ENCODE assay signal across 1 cellular context in the genomic region with DNA sequence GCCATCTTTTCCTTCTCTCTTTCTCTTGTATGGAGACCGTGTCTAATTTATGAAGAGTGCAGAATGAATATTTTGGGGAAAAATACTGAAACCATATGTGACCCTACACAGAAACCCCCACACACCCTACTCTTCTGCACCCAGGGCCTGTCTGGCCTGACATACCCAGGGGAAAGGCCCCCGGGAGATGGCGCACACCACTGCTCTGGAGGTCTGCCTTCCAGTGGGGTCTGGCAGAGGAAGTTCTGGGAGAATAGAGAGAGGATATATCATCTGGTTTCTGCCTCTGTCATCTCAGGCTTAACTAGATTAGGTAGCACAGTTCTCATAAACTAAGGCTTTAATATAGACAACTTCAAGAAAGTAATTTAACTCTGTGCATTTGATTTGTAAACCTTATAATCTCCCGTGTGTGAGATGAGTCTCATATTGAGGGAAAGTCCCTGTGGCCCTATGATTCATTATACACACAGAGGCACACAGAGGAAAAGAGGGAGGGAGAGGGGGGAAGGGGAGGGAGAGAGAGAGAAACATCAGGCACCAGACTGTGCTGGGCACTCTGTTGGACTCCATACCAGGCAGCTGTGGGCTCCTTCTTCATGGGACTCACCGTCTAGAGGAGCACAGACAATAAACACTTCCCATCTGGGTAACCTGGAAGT.
TF ChIP-seq lines count a peak whose summit lies in the region.

No MANE protein-coding gene starts in this region.

TF ChIP-seq in GM12878, 131 proteins besides CTCF, POLR2A, EP300 and RAD21 (continued from another document):
- TF ChIP-seq, protein P1, sequence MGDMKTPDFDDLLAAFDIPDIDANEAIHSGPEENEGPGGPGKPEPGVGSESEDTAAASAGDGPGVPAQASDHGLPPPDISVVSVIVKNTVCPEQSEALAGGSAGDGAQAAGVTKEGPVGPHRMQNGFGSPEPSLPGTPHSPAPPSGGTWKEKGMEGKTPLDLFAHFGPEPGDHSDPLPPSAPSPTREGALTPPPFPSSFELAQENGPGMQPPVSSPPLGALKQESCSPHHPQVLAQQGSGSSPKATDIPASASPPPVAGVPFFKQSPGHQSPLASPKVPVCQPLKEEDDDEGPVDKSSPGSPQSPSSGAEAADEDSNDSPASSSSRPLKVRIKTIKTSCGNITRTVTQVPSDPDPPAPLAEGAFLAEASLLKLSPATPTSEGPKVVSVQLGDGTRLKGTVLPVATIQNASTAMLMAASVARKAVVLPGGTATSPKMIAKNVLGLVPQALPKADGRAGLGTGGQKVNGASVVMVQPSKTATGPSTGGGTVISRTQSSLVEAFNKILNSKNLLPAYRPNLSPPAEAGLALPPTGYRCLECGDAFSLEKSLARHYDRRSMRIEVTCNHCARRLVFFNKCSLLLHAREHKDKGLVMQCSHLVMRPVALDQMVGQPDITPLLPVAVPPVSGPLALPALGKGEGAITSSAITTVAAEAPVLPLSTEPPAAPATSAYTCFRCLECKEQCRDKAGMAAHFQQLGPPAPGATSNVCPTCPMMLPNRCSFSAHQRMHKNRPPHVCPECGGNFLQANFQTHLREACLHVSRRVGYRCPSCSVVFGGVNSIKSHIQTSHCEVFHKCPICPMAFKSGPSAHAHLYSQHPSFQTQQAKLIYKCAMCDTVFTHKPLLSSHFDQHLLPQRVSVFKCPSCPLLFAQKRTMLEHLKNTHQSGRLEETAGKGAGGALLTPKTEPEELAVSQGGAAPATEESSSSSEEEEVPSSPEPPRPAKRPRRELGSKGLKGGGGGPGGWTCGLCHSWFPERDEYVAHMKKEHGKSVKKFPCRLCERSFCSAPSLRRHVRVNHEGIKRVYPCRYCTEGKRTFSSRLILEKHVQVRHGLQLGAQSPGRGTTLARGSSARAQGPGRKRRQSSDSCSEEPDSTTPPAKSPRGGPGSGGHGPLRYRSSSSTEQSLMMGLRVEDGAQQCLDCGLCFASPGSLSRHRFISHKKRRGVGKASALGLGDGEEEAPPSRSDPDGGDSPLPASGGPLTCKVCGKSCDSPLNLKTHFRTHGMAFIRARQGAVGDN (IDR thresholded peaks at IDR 0.05): no peak
- TF ChIP-seq FOXM1 (IDR thresholded peaks at IDR 0.05; ENCODE audit: low read depth, low read length) (no peak), MTA2 (IDR thresholded peaks at IDR 0.05; ENCODE audit: low read depth) (no peak)
- TF ChIP-seq, protein P2, sequence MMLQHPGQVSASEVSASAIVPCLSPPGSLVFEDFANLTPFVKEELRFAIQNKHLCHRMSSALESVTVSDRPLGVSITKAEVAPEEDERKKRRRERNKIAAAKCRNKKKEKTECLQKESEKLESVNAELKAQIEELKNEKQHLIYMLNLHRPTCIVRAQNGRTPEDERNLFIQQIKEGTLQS (IDR thresholded peaks at IDR 0.05; ENCODE audit: borderline replicate concordance, extremely low read depth, low read depth, low read length): no peak
